In genomic region chr12:13343380-13343779, GRCh38 we compare ENCODE assay signal across 29 cellular contexts.
DNase-seq lines count a peak whose midpoint lies in the region; ATAC-seq, FAIRE-seq and TF ChIP-seq lines count a peak whose summit lies in the region.
"Had no signal": no experiment of that assay in that cellular context is flagged by ENCODE, and none has a peak within 500 bp of the region (broad histone marks: within the 10 kb centered on the region; RNA-seq: fewer than 3 reads in every experiment).

No MANE protein-coding gene starts in this region.

- FAIRE-seq in bronchial epithelial cell (lab: Jason Lieb, UNC): no peak
- FAIRE-seq: A204.1, colon, G401.6, H54 had no signal

- H3K4me3 Mint-ChIP-seq in activated naive CD4-positive, alpha-beta T cell treated with anti-CD3 and anti-CD28 coated beads for 36 hours: no peak overlapping the region
- H3K4me3 Mint-ChIP-seq: activated T-cell treated with anti-CD3 and anti-CD28 coated beads, Interleukin-2, amount 50 U/mL, for 4 hours; B cell; CD8-positive, alpha-beta T cell; memory B cell; T-helper 2 cell treated with Interferon-gamma antibody and Interleukin-4, amounts not matched to agents 5 μg/mL and 100 μg/mL, for 36 hours had no signal

- intact Hi-C loops in activated naive CD4-positive, alpha-beta T cell treated with anti-CD3 and anti-CD28 coated beads for 36 hours (cut with micrococcal nuclease): no loop called here

- H3K27me3 Mint-ChIP-seq in activated naive CD4-positive, alpha-beta T cell treated with anti-CD3 and anti-CD28 coated beads for 36 hours (ENCODE audit: low read depth): peaks cover 13% of the 10 kb centered on the region

- ATAC-seq in activated naive CD4-positive, alpha-beta T cell treated with anti-CD3 and anti-CD28 coated beads, Interleukin-2, amount 50 U/mL, for 72 hours: peak; percentile 14 to 21
- ATAC-seq: CD8-positive, alpha-beta T cell; heart right ventricle; left colon had no signal

- DNase-seq in activated naive CD4-positive, alpha-beta T cell treated with anti-CD3 and anti-CD28 coated beads, Interleukin-2, amount 50 U/mL, for 72 hours (ENCODE audit: low spot score in 2 of 2): no peak
- DNase-seq in activated naive CD4-positive, alpha-beta T cell treated with anti-CD3 and anti-CD28 coated beads for 36 hours: no peak
- DNase-seq in NCI-H226: peak; percentile 46
- peak; percentile 75 for DNase-seq in bronchial epithelial cell (ENCODE audit: low read depth)
- peak; percentile 18 for DNase-seq in skeletal muscle cell (ENCODE audit: low read depth)
- DNase-seq in D341Med (ENCODE audit: low spot score): no peak
- no peak for DNase-seq in NCI-H146 (lab: John Stamatoyannopoulos, UW)
- DNase-seq in hepatic stellate cell (ENCODE audit: low spot score): no peak
- DNase-seq: activated T-cell treated with anti-CD3 and anti-CD28 coated beads, Interleukin-2, amount 50 U/mL, for 4 hours; amygdala; CD8-positive, alpha-beta T cell; effector CD4-positive, alpha-beta T cell; foreskin melanocyte; heart right ventricle; left colon; MM.1S; NCI-H1436; NCI-H2107; NCI-H446 treated with DMSO at 0.1 percent for 48 hours; stimulated activated naive CD4-positive, alpha-beta T cell; tibial artery had no signal

- no peak overlapping the region for H3K4me3 ChIP-seq in bronchial epithelial cell (ENCODE audit: low read depth, low read length)
- no peak overlapping the region for H3K4me3 ChIP-seq in skeletal muscle cell (ENCODE audit: low read depth, low read length)
- H3K4me3 ChIP-seq: heart right ventricle, tibial artery had no signal

- peaks cover 3% of the 10 kb centered on the region in 2 donors for H3K9me3 Mint-ChIP-seq in activated naive CD4-positive, alpha-beta T cell treated with anti-CD3 and anti-CD28 coated beads, Interleukin-2, amount 50 U/mL, for 72 hours
- no peaks in the 10 kb centered on the region for H3K9me3 Mint-ChIP-seq in activated naive CD4-positive, alpha-beta T cell treated with anti-CD3 and anti-CD28 coated beads for 36 hours
- H3K9me3 Mint-ChIP-seq: activated T-cell treated with anti-CD3 and anti-CD28 coated beads, Interleukin-2, amount 50 U/mL, for 4 hours; CD8-positive, alpha-beta T cell; T-helper 2 cell treated with Interferon-gamma antibody and Interleukin-4, amounts not matched to agents 5 μg/mL and 100 μg/mL, for 36 hours had no signal

- no peaks in the 10 kb centered on the region for H3K36me3 Mint-ChIP-seq in activated naive CD4-positive, alpha-beta T cell treated with anti-CD3 and anti-CD28 coated beads, Interleukin-2, amount 50 U/mL, for 72 hours
- H3K36me3 Mint-ChIP-seq in activated naive CD4-positive, alpha-beta T cell treated with anti-CD3 and anti-CD28 coated beads for 36 hours (ENCODE audit: low read depth): no peaks in the 10 kb centered on the region
- H3K36me3 Mint-ChIP-seq: CD8-positive, alpha-beta T cell; memory B cell had no signal

- H3K27ac Mint-ChIP-seq in activated naive CD4-positive, alpha-beta T cell treated with anti-CD3 and anti-CD28 coated beads, Interleukin-2, amount 50 U/mL, for 72 hours: no peak overlapping the region
- H3K27ac Mint-ChIP-seq in activated naive CD4-positive, alpha-beta T cell treated with anti-CD3 and anti-CD28 coated beads for 36 hours: no peak overlapping the region
- H3K27ac Mint-ChIP-seq: B cell; CD8-positive, alpha-beta T cell; memory B cell; progenitor cell of endocrine pancreas; T-helper 2 cell treated with Interferon-gamma antibody and Interleukin-4, amounts not matched to agents 5 μg/mL and 100 μg/mL, for 36 hours had no signal

- no peaks in the 10 kb centered on the region for H3K27me3 ChIP-seq in bronchial epithelial cell (ENCODE audit: control insufficient read depth, insufficient read depth, low read length)
- H3K27me3 ChIP-seq: tibial artery had no signal

- peaks cover 6% of the 10 kb centered on the region for H3K4me1 Mint-ChIP-seq in activated naive CD4-positive, alpha-beta T cell treated with anti-CD3 and anti-CD28 coated beads for 36 hours (ENCODE audit: low read depth)
- H3K4me1 Mint-ChIP-seq: B cell, memory B cell had no signal

- TF ChIP-seq CTCF in bronchial epithelial cell (IDR thresholded peaks at IDR 0.05; ENCODE audit: insufficient read depth, low read length, severe bottlenecking): no peak

- no peaks in the 10 kb centered on the region for H3K36me3 ChIP-seq in bronchial epithelial cell (ENCODE audit: control insufficient read depth, insufficient read depth, low read length)
- H3K36me3 ChIP-seq: heart right ventricle, tibial artery had no signal

- CTCF ChIA-PET in activated naive CD4-positive, alpha-beta T cell treated with anti-CD3 and anti-CD28 coated beads for 36 hours (lab: Charles Lee): no interaction called here

Comparison
In these comparisons a context has a peak if more than half of its experiments do, and no peak if none do; other contexts are left out.
1. DNase-seq: peak in NCI-H226 (single experiment), bronchial epithelial cell (single experiment) and skeletal muscle cell (single experiment); none in activated naive CD4-positive, alpha-beta T cell treated with anti-CD3 and anti-CD28 coated beads, Interleukin-2, amount 50 U/mL, for 72 hours (0 of 2), activated naive CD4-positive, alpha-beta T cell treated with anti-CD3 and anti-CD28 coated beads for 36 hours (single experiment), D341Med (single experiment), NCI-H146 (single experiment) and hepatic stellate cell (single experiment).